Comparison of ENCODE assay signal across 1 cellular context in the genomic region with DNA sequence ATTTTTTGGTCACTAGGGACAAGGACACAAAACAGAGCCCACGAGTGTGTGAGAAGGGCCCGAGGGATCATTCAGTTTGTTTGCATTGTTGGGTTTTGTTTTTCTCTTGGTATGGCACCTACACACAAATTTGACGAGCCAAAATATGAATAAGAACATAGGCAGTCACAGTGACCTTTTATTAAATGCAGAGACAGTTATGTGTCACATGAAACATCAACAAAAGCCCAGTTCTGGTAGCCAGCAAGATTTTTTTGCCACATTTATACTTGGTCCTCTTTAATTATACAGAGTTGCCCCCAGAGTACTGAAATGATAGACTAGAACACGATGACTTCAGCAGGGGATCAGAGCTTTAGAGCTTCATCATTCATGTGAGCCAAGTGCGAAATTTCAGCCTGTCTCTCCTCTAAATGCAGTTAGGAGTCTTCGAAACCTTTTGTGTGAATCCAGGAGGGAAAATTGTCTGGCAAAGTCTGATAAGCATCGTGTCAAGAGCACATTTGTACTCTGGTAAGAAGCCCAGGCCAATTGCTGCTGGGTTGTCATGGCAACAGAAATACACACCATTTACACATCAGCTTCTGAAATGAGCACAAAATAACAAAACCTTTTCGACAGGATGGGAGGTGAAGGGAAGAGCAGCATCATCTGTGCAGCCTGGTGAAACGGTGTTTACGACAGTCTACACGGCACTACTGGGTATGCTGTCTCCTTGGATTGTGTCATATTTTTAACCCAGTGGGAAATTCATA.
A peak's percentile ranks its signal among the peaks of the same experiment; 100 is the strongest.
TF ChIP-seq lines count a peak whose summit lies in the region.

No MANE protein-coding gene starts in this region.

TF ChIP-seq in K562, 482 proteins besides CTCF, POLR2A, EP300 and RAD21 (continued from another document):
- TF ChIP-seq, protein P1, sequence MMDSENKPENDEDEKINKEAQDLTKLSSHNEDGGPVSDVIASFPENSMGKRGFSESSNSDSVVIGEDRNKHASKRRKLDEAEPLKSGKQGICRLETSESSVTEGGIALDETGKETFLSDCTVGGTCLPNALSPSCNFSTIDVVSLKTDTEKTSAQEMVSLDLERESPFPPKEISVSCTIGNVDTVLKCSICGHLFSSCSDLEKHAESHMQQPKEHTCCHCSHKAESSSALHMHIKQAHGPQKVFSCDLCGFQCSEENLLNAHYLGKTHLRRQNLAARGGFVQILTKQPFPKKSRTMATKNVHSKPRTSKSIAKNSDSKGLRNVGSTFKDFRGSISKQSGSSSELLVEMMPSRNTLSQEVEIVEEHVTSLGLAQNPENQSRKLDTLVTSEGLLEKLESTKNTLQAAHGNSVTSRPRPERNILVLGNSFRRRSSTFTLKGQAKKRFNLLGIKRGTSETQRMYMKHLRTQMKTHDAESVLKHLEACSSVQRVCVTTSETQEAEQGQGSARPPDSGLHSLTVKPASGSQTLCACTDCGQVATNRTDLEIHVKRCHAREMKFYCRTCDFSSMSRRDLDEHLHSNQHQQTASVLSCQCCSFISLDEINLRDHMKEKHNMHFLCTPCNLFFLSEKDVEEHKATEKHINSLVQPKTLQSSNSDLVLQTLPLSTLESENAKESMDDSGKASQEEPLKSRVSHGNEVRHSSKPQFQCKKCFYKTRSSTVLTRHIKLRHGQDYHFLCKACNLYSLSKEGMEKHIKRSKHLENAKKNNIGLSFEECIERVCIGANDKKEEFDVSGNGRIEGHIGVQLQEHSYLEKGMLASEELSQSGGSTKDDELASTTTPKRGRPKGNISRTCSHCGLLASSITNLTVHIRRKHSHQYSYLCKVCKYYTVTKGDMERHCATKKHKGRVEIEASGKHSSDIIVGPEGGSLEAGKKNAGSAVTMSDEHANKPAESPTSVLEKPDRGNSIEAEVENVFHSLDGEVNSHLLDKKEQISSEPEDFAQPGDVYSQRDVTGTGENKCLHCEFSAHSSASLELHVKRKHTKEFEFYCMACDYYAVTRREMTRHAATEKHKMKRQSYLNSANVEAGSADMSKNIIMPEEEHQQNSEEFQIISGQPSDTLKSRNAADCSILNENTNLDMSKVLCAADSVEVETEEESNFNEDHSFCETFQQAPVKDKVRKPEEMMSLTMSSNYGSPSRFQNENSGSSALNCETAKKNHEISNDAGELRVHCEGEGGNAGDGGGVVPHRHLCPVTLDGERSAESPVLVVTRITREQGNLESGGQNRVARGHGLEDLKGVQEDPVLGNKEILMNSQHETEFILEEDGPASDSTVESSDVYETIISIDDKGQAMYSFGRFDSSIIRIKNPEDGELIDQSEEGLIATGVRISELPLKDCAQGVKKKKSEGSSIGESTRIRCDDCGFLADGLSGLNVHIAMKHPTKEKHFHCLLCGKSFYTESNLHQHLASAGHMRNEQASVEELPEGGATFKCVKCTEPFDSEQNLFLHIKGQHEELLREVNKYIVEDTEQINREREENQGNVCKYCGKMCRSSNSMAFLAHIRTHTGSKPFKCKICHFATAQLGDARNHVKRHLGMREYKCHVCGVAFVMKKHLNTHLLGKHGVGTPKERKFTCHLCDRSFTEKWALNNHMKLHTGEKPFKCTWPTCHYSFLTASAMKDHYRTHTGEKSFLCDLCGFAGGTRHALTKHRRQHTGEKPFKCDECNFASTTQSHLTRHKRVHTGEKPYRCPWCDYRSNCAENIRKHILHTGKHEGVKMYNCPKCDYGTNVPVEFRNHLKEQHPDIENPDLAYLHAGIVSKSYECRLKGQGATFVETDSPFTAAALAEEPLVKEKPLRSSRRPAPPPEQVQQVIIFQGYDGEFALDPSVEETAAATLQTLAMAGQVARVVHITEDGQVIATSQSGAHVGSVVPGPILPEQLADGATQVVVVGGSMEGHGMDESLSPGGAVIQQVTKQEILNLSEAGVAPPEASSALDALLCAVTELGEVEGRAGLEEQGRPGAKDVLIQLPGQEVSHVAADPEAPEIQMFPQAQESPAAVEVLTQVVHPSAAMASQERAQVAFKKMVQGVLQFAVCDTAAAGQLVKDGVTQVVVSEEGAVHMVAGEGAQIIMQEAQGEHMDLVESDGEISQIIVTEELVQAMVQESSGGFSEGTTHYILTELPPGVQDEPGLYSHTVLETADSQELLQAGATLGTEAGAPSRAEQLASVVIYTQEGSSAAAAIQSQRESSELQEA (IDR thresholded peaks at IDR 0.05; ENCODE audit: low read depth), result no peak
- TF ChIP-seq XRCC3 (IDR thresholded peaks at IDR 0.05) (no peak), BRF1 (IDR thresholded peaks at IDR 0.05; ENCODE audit: borderline replicate concordance, extremely low read depth, insufficient read length) (no peak), NFE2 (IDR thresholded peaks at IDR 0.05; ENCODE audit: low read depth) (no peak), STAT5A (IDR thresholded peaks at IDR 0.05; ENCODE audit: borderline replicate concordance, low read length) (no peak), BMI1 (IDR thresholded peaks at IDR 0.05; ENCODE audit: low read length) (peak; percentile 48; the same call in 1 of the 2 replicates), BRCA1 (IDR thresholded peaks at IDR 0.05) (no peak), BRCA1 (CRISPR knock-in tag; IDR thresholded peaks at IDR 0.05) (no peak), NEUROD1 (IDR thresholded peaks at IDR 0.05; ENCODE audit: borderline replicate concordance, low read depth, low read length, partially characterized antibody) (no peak)
- TF ChIP-seq, protein P2, sequence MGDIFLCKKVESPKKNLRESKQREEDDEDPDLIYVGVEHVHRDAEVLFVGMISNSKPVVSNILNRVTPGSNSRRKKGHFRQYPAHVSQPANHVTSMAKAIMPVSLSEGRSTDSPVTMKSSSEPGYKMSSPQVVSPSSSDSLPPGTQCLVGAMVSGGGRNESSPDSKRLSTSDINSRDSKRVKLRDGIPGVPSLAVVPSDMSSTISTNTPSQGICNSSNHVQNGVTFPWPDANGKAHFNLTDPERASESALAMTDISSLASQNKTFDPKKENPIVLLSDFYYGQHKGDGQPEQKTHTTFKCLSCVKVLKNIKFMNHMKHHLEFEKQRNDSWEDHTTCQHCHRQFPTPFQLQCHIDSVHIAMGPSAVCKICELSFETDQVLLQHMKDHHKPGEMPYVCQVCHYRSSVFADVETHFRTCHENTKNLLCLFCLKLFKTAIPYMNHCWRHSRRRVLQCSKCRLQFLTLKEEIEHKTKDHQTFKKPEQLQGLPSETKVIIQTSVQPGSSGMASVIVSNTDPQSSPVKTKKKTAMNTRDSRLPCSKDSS (IDR thresholded peaks at IDR 0.05; ENCODE audit: low read depth, partially characterized antibody), result no peak
TF ChIP-seq in K562: peak in this region for 5.
